In genomic region chr20:3923818-3924217, GRCh38 we compare ENCODE assay signal across 12 cellular contexts. TPM values are rescaled to one million over a fixed set of nuclear protein-coding genes. Genes with fewer than 3 reads are reported as not detected.
A peak's percentile ranks its signal among the peaks of the same experiment; 100 is the strongest.
DNase-seq lines count a peak whose midpoint lies in the region; ATAC-seq lines count a peak whose summit lies in the region.
"Had no signal": no experiment of that assay in that cellular context is flagged by ENCODE, and none has a peak within 500 bp of the region (broad histone marks: within the 10 kb centered on the region; RNA-seq: fewer than 3 reads in every experiment).

No MANE protein-coding gene starts in this region.

- no peaks in the 10 kb centered on the region for H3K9me3 Mint-ChIP-seq in activated naive CD4-positive, alpha-beta T cell treated with anti-CD3 and anti-CD28 coated beads, Interleukin-2, amount 50 U/mL, for 24 hours
- no peaks in the 10 kb centered on the region for H3K9me3 Mint-ChIP-seq in activated CD4-positive, alpha-beta memory T cell treated with anti-CD3 and anti-CD28 coated beads, Interleukin-2, amount 10 ng/mL, durations not matched to agents 7 days and 5 days
- no peaks in the 10 kb centered on the region for H3K9me3 Mint-ChIP-seq in stimulated activated memory B cell treated with anti-CD40 and anti-IgM and Interleukin-4, amounts not matched to agents 10 μg/mL and 1 μg/mL and 100 μg/mL, for 72 hours

- no peak for DNase-seq in activated naive CD4-positive, alpha-beta T cell treated with Interleukin-2 at 50 U/mL for 16 hours
- no peak for DNase-seq in activated CD4-positive, alpha-beta memory T cell treated with anti-CD3 and anti-CD28 coated beads, Interleukin-2, amount 10 ng/mL, durations not matched to agents 7 days and 5 days
- DNase-seq in fibroblast of peridontal ligament (ENCODE audit: extremely low read depth) (peak; percentile 38), AG08396 (ENCODE audit: low spot score) (no peak), T-helper 1 cell (no peak)
- DNase-seq: activated CD4-positive, alpha-beta T cell treated with anti-CD3 and anti-CD28 coated beads for 48 hours; COR-L47; cortex of kidney; NCI-H187 treated with DMSO at 0.1 percent for 48 hours had no signal

- POLR2A ChIA-PET in activated CD4-positive, alpha-beta memory T cell treated with anti-CD3 and anti-CD28 coated beads, Interleukin-2, amount 10 ng/mL, durations not matched to agents 7 days and 5 days (lab: Charles Lee) = no interaction called here

- no peaks in the 10 kb centered on the region for H3K27me3 Mint-ChIP-seq in activated naive CD4-positive, alpha-beta T cell treated with anti-CD3 and anti-CD28 coated beads, Interleukin-2, amount 50 U/mL, for 24 hours
- H3K27me3 Mint-ChIP-seq in activated CD4-positive, alpha-beta memory T cell treated with anti-CD3 and anti-CD28 coated beads, Interleukin-2, amount 10 ng/mL, durations not matched to agents 7 days and 5 days = no peaks in the 10 kb centered on the region
- no peaks in the 10 kb centered on the region for H3K27me3 Mint-ChIP-seq in stimulated activated memory B cell treated with anti-CD40 and anti-IgM and Interleukin-4, amounts not matched to agents 10 μg/mL and 1 μg/mL and 100 μg/mL, for 72 hours

- H3K4me3 Mint-ChIP-seq in activated naive CD4-positive, alpha-beta T cell treated with anti-CD3 and anti-CD28 coated beads, Interleukin-2, amount 50 U/mL, for 24 hours = no peak overlapping the region
- no peak overlapping the region for H3K4me3 Mint-ChIP-seq in activated CD4-positive, alpha-beta memory T cell treated with anti-CD3 and anti-CD28 coated beads, Interleukin-2, amount 10 ng/mL, durations not matched to agents 7 days and 5 days
- H3K4me3 Mint-ChIP-seq in stimulated activated memory B cell treated with anti-CD40 and anti-IgM and Interleukin-4, amounts not matched to agents 10 μg/mL and 1 μg/mL and 100 μg/mL, for 72 hours = no peak overlapping the region

- no peak for ATAC-seq in stimulated activated memory B cell treated with anti-CD40 and anti-IgM and Interleukin-4, amounts not matched to agents 10 μg/mL and 1 μg/mL and 100 μg/mL, for 72 hours
- ATAC-seq in HG02884 (IDR thresholded peaks at IDR 0.05; ENCODE audit: unreplicated experiment) = no peak

- peak overlapping the region; percentile 83 for H3K27ac Mint-ChIP-seq in activated naive CD4-positive, alpha-beta T cell treated with anti-CD3 and anti-CD28 coated beads, Interleukin-2, amount 50 U/mL, for 24 hours
- peak overlapping the region; percentile 57 for H3K27ac Mint-ChIP-seq in activated CD4-positive, alpha-beta memory T cell treated with anti-CD3 and anti-CD28 coated beads, Interleukin-2, amount 10 ng/mL, durations not matched to agents 7 days and 5 days
- H3K27ac Mint-ChIP-seq in stimulated activated memory B cell treated with anti-CD40 and anti-IgM and Interleukin-4, amounts not matched to agents 10 μg/mL and 1 μg/mL and 100 μg/mL, for 72 hours = peak overlapping the region; percentile 55

- CTCF ChIA-PET in activated CD4-positive, alpha-beta memory T cell treated with anti-CD3 and anti-CD28 coated beads, Interleukin-2, amount 10 ng/mL, durations not matched to agents 7 days and 5 days (lab: Charles Lee) = no interaction called here

- peaks cover 6% of the 10 kb centered on the region for H3K36me3 Mint-ChIP-seq in activated naive CD4-positive, alpha-beta T cell treated with anti-CD3 and anti-CD28 coated beads, Interleukin-2, amount 50 U/mL, for 24 hours
- H3K36me3 Mint-ChIP-seq in activated CD4-positive, alpha-beta memory T cell treated with anti-CD3 and anti-CD28 coated beads, Interleukin-2, amount 10 ng/mL, durations not matched to agents 7 days and 5 days (ENCODE audit: low read depth) = peaks cover 62% of the 10 kb centered on the region
- peaks cover 54% of the 10 kb centered on the region for H3K36me3 Mint-ChIP-seq in stimulated activated memory B cell treated with anti-CD40 and anti-IgM and Interleukin-4, amounts not matched to agents 10 μg/mL and 1 μg/mL and 100 μg/mL, for 72 hours

- H3K4me1 Mint-ChIP-seq in activated naive CD4-positive, alpha-beta T cell treated with anti-CD3 and anti-CD28 coated beads, Interleukin-2, amount 50 U/mL, for 24 hours = peaks cover 62% of the 10 kb centered on the region
- peaks cover 41% of the 10 kb centered on the region for H3K4me1 Mint-ChIP-seq in activated CD4-positive, alpha-beta memory T cell treated with anti-CD3 and anti-CD28 coated beads, Interleukin-2, amount 10 ng/mL, durations not matched to agents 7 days and 5 days
- peaks cover 53% of the 10 kb centered on the region for H3K4me1 Mint-ChIP-seq in stimulated activated memory B cell treated with anti-CD40 and anti-IgM and Interleukin-4, amounts not matched to agents 10 μg/mL and 1 μg/mL and 100 μg/mL, for 72 hours

RNA-seq across cellular contexts. Expression of gene PANK2, which starts 34.6 kb away (rescaled TPM):
- total RNA-seq in activated CD4-positive, alpha-beta memory T cell treated with anti-CD3 and anti-CD28 coated beads, Interleukin-2, amount 10 ng/mL, durations not matched to agents 7 days and 5 days = 10 to 100 TPM; 63.3 to 63.8 TPM
